ENCODE assay signal across 8 cellular contexts in the genomic region with DNA sequence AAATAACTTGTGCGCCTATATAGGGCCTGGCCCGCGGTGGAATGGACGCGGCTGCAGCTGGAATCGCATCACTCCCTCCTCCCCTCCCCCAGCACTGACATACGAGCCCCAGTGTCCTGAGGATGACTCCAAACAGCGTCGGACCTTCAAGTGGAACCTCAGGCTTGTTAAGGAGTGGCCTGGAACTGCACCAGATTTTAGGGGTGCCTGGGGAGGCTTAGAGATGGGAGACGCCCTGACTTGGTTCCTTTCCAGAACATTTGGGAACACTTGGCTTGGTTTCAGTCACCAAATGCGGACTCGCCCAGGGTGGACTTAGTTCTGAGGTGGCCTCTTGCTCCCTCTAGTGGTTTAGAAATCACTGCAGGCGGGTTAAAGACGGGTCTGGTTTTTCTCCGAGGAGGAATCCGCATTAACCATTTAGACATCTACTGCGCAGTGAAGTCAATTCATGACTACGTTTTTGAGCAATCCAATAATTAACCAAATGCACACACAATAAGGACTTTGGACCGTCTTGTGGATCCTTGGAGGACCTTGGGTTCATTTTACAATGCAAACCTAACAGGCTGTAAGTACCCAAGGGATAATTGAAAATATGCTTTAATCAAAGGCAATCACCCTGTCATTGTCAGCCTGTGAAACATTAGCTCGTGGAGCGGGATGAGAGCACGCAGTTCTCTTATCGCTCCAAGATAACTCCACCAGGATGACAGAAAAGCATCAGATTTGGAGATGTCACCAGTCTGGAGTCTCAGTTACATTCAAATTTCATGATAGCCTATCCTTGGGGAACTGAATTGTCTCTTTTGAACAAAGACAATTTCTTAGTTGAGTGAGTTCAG. TPM values are rescaled to one million over a fixed set of nuclear protein-coding genes. Genes with fewer than 3 reads are reported as not detected.
DNase-seq lines count a peak whose midpoint lies in the region; ATAC-seq and TF ChIP-seq lines count a peak whose summit lies in the region.

No MANE protein-coding gene starts in this region.

- peak overlapping the region; percentile 74 for H3K4me2 ChIP-seq in OCI-LY7 (ENCODE audit: low read length)

- no peak overlapping the region for H3K27ac Mint-ChIP-seq in activated T-helper 17 cell treated with anti-CD3 and anti-CD28 coated beads, Interleukin-2, amount 50 U/mL, for 72 hours
- H3K27ac Mint-ChIP-seq in naive thymus-derived CD4-positive, alpha-beta T cell, result no peak overlapping the region

- TF ChIP-seq EP300 in Ishikawa (IDR thresholded peaks at IDR 0.05; ENCODE audit: borderline replicate concordance), result no peak

- H3K4me1 ChIP-seq in OCI-LY7 (ENCODE audit: insufficient read depth, low read length, poor library complexity, severe bottlenecking) (peaks cover 3% of the 10 kb centered on the region), thoracic aorta (ENCODE audit: control insufficient read depth in 1 of 2, low read depth in 2 of 2) (peaks cover 0 to 7% of the 10 kb centered on the region in 2 donors)
- peaks cover 0 to 5% of the 10 kb centered on the region in 2 donors for H3K4me1 ChIP-seq in naive thymus-derived CD4-positive, alpha-beta T cell (ENCODE audit: control insufficient read depth in 2 of 2, insufficient read depth in 2 of 2, low read length in 2 of 2)

- no peaks in the 10 kb centered on the region for H3K9me3 ChIP-seq in OCI-LY7 (ENCODE audit: low read length)
- H3K9me3 ChIP-seq in naive thymus-derived CD4-positive, alpha-beta T cell (ENCODE audit: control insufficient read depth in 2 of 3, low read length in 3 of 3), result no peaks in the 10 kb centered on the region
- no peaks in the 10 kb centered on the region for H3K9me3 ChIP-seq in thoracic aorta

- H3K4me3 ChIP-seq in OCI-LY7 (ENCODE audit: low read depth, low read length, poor library complexity, severe bottlenecking), result peak overlapping the region; percentile 41
- H3K4me3 ChIP-seq in naive thymus-derived CD4-positive, alpha-beta T cell (ENCODE audit: low read length), result no peak overlapping the region
- H3K4me3 ChIP-seq in thoracic aorta, result peak overlapping the region; percentile 84

- POLR2A ChIA-PET in OCI-LY7 (lab: Charles Lee), result no interaction called here
- POLR2A ChIA-PET in naive thymus-derived CD4-positive, alpha-beta T cell (lab: Charles Lee), result no interaction called here

- no peaks in the 10 kb centered on the region for H3K36me3 Mint-ChIP-seq in activated T-helper 17 cell treated with anti-CD3 and anti-CD28 coated beads, Interleukin-2, amount 50 U/mL, for 72 hours (ENCODE audit: low read depth)
- H3K36me3 Mint-ChIP-seq in naive thymus-derived CD4-positive, alpha-beta T cell, result no peaks in the 10 kb centered on the region

- intact Hi-C loops in OCI-LY7 (cut with micrococcal nuclease; ENCODE audit: unreplicated experiment), result loop anchor here (1.0 to 5.0 kb wide), 5 partner anchors 156 to 1021 kb away; partner anchors contain the start of gene CHIC2
- intact Hi-C loops in naive thymus-derived CD4-positive, alpha-beta T cell (cut with micrococcal nuclease), result loop anchor here (1.0 to 5.0 kb wide), 5 partner anchors 16 to 1841 kb away; no protein-coding TSS in a partner anchor

- peaks cover 31% of the 10 kb centered on the region for H3K27me3 Mint-ChIP-seq in activated T-helper 17 cell treated with anti-CD3 and anti-CD28 coated beads, Interleukin-2, amount 50 U/mL, for 72 hours
- peaks cover 27 to 60% (median 43%) of the 10 kb centered on the region in 5 donors for H3K27me3 Mint-ChIP-seq in naive thymus-derived CD4-positive, alpha-beta T cell

- H3K27me3 ChIP-seq in naive thymus-derived CD4-positive, alpha-beta T cell (ENCODE audit: control insufficient read depth in 2 of 2, insufficient read depth in 2 of 2, low read length in 2 of 2), result peaks cover 0 to 3% of the 10 kb centered on the region in 2 donors
- no peaks in the 10 kb centered on the region for H3K27me3 ChIP-seq in thoracic aorta (replicated peaks; ENCODE audit: insufficient read depth)

- peak overlapping the region; percentile 73 for H2AFZ ChIP-seq in OCI-LY7 (ENCODE audit: low read length)

- H3K79me2 ChIP-seq in OCI-LY7 (ENCODE audit: insufficient read depth, low read depth, low read length), result no peaks in the 10 kb centered on the region

- peak overlapping the region; percentile 37 for H3K4me3 Mint-ChIP-seq in activated T-helper 17 cell treated with anti-CD3 and anti-CD28 coated beads, Interleukin-2, amount 50 U/mL, for 72 hours
- H3K4me3 Mint-ChIP-seq in naive thymus-derived CD4-positive, alpha-beta T cell, result peak overlapping the region in 8 of 10 donors; percentile 29 to 56 (median 50)

- CTCF ChIA-PET in OCI-LY7 (lab: Charles Lee; ENCODE audit: unreplicated experiment), result interaction anchor here (0.6 to 1.4 kb wide), 2 partner anchors 286 to 288 kb away, joined by 3 read pairs; no protein-coding TSS in a partner anchor
- CTCF ChIA-PET in naive thymus-derived CD4-positive, alpha-beta T cell (lab: Charles Lee), result interaction anchor here (0.7 to 6.4 kb wide), 4 partner anchors 15 to 297 kb away, joined by 3 to 88 read pairs (median 4); no protein-coding TSS in a partner anchor

- H3K27ac ChIP-seq in OCI-LY7 (ENCODE audit: low read depth, low read length, poor library complexity, severe bottlenecking) (no peak overlapping the region), thoracic aorta (peak overlapping the region in 1 of 2 donors; percentile 27)
- H3K27ac ChIP-seq in naive thymus-derived CD4-positive, alpha-beta T cell (ENCODE audit: low read depth, low read length), result no peak overlapping the region

- TF ChIP-seq RAD21 in Ishikawa (IDR thresholded peaks at IDR 0.05; ENCODE audit: low read depth), result peak; percentile 89

- TF ChIP-seq CTCF in OCI-LY7 (conservative IDR thresholded peaks at IDR 0.05; ENCODE audit: low read length) (peak; percentile 97), thoracic aorta (IDR thresholded peaks at IDR 0.05) (peak; percentile 95)

- DNase-seq in C1 segment of cervical spinal cord (lab: John Stamatoyannopoulos, UW), result peak in 12 of 14 donors; percentile 3 to 67 (median 39)
- peak; percentile 75 for DNase-seq in OCI-LY7 (ENCODE audit: low spot score)
- DNase-seq in fibroblast of peridontal ligament (ENCODE audit: extremely low read depth), result peak; percentile 96
- DNase-seq in naive thymus-derived CD4-positive, alpha-beta T cell, result peak in 8 of 9 donors; percentile 35 to 73 (median 58)
- peak; percentile 41 for DNase-seq in thoracic aorta (ENCODE audit: low spot score)

- H3K9me2 ChIP-seq in OCI-LY7 (ENCODE audit: insufficient read depth, low read length), result no peaks in the 10 kb centered on the region

- no peaks in the 10 kb centered on the region for H4K20me1 ChIP-seq in OCI-LY7 (ENCODE audit: insufficient read depth, low read length)

- BruUV-seq in OCI-LY7 (replicated peaks; lab: Mats Ljungman, UMichigan), result no TSS peak

- no peaks in the 10 kb centered on the region for H3K4me1 Mint-ChIP-seq in activated T-helper 17 cell treated with anti-CD3 and anti-CD28 coated beads, Interleukin-2, amount 50 U/mL, for 72 hours
- H3K4me1 Mint-ChIP-seq in naive thymus-derived CD4-positive, alpha-beta T cell, result peaks cover 0 to 7% (median 5%) of the 10 kb centered on the region in 7 donors

- H3K9me3 Mint-ChIP-seq in activated T-helper 17 cell treated with anti-CD3 and anti-CD28 coated beads, Interleukin-2, amount 50 U/mL, for 72 hours, result no peaks in the 10 kb centered on the region
- H3K9me3 Mint-ChIP-seq in naive thymus-derived CD4-positive, alpha-beta T cell, result no peaks in the 10 kb centered on the region

- no peaks in the 10 kb centered on the region for H3K36me3 ChIP-seq in OCI-LY7 (ENCODE audit: insufficient read depth, low read length)
- H3K36me3 ChIP-seq in naive thymus-derived CD4-positive, alpha-beta T cell (ENCODE audit: control insufficient read depth in 2 of 3, insufficient read depth in 3 of 3, low read length in 3 of 3), result no peaks in the 10 kb centered on the region
- H3K36me3 ChIP-seq in thoracic aorta, result no peaks in the 10 kb centered on the region

- peak; percentile 87 for ATAC-seq in GM19455 (IDR thresholded peaks at IDR 0.05; ENCODE audit: unreplicated experiment)
- ATAC-seq in activated T-helper 17 cell treated with anti-CD3 and anti-CD28 coated beads, Interleukin-2, amount 50 U/mL, for 72 hours (replicated peaks), result peak; percentile 66
- ATAC-seq in naive thymus-derived CD4-positive, alpha-beta T cell, result peak; percentile 83
- ATAC-seq in thoracic aorta (ENCODE audit: insufficient number of reproducible peaks, low FRiP score, low read depth), result peak; percentile 93

TF ChIP-seq in Ishikawa, 13 proteins besides CTCF, POLR2A, EP300 and RAD21:
- TF ChIP-seq TAF1 (IDR thresholded peaks at IDR 0.05; ENCODE audit: low read depth) (no peak), NFIC (IDR thresholded peaks at IDR 0.05) (peak; percentile 64), FOXM1 (IDR thresholded peaks at IDR 0.05; ENCODE audit: borderline replicate concordance, low read depth) (no peak)
- TF ChIP-seq, protein P1, sequence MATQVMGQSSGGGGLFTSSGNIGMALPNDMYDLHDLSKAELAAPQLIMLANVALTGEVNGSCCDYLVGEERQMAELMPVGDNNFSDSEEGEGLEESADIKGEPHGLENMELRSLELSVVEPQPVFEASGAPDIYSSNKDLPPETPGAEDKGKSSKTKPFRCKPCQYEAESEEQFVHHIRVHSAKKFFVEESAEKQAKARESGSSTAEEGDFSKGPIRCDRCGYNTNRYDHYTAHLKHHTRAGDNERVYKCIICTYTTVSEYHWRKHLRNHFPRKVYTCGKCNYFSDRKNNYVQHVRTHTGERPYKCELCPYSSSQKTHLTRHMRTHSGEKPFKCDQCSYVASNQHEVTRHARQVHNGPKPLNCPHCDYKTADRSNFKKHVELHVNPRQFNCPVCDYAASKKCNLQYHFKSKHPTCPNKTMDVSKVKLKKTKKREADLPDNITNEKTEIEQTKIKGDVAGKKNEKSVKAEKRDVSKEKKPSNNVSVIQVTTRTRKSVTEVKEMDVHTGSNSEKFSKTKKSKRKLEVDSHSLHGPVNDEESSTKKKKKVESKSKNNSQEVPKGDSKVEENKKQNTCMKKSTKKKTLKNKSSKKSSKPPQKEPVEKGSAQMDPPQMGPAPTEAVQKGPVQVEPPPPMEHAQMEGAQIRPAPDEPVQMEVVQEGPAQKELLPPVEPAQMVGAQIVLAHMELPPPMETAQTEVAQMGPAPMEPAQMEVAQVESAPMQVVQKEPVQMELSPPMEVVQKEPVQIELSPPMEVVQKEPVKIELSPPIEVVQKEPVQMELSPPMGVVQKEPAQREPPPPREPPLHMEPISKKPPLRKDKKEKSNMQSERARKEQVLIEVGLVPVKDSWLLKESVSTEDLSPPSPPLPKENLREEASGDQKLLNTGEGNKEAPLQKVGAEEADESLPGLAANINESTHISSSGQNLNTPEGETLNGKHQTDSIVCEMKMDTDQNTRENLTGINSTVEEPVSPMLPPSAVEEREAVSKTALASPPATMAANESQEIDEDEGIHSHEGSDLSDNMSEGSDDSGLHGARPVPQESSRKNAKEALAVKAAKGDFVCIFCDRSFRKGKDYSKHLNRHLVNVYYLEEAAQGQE (IDR thresholded peaks at IDR 0.05; ENCODE audit: low read depth), result no peak

RNA-seq across cellular contexts. Expression of gene PDGFRA, which starts 11.2 kb away (rescaled TPM):
- not detected in 2 replicates for total RNA-seq in OCI-LY7 (2014; rRNA removed; shearing (Covaris generic))
- total RNA-seq in OCI-LY7 (2022) (not detected in 2 replicates), thoracic aorta (100 to 1,000 TPM; 133 to 268 TPM)
- total RNA-seq in activated T-helper 17 cell treated with anti-CD3 and anti-CD28 coated beads, Interleukin-2, amount 50 U/mL, for 72 hours, result under 1 TPM; 0.50 to 0.56 TPM
- total RNA-seq in naive thymus-derived CD4-positive, alpha-beta T cell, result 1 to 10 TPM in 1 of 5 experiments, not detected in 4; 1.9 TPM
- not detected for polyA plus RNA-seq in naive thymus-derived CD4-positive, alpha-beta T cell

Comparison
In these comparisons a context has a peak if more than half of its experiments do, and no peak if none do; other contexts are left out.
1. DNase-seq: peak in every context shown above with its lines; median percentile 96 in fibroblast of peridontal ligament; 75 in OCI-LY7; 58 in naive thymus-derived CD4-positive, alpha-beta T cell; 41 in thoracic aorta; 39 in C1 segment of cervical spinal cord.
2. RNA of gene PDGFRA, which starts 11.2 kb away (total RNA-seq): 133 to 268 TPM in thoracic aorta; 0.50 to 0.56 TPM in activated T-helper 17 cell treated with anti-CD3 and anti-CD28 coated beads, Interleukin-2, amount 50 U/mL, for 72 hours, not detected in OCI-LY7 and 1.9 TPM in naive thymus-derived CD4-positive, alpha-beta T cell; every median in the first group is over 10 times any median in the second.
3. Peak in every context shown above with its lines, with median percentiles within 50 percentile points of each other: ATAC-seq.